Comparison of ENCODE assay signal across 9 cellular contexts in genomic region chr12:49130151-49131050, GRCh38. TPM values are rescaled to one million over a fixed set of nuclear protein-coding genes. Genes with fewer than 3 reads are reported as not detected.
DNase-seq lines count a peak whose midpoint lies in the region; ATAC-seq and TF ChIP-seq lines count a peak whose summit lies in the region.
"Had no signal": no experiment of that assay in that cellular context is flagged by ENCODE, and none has a peak within 500 bp of the region (broad histone marks: within the 10 kb centered on the region; RNA-seq: fewer than 3 reads in every experiment).

No MANE protein-coding gene starts in this region.

- TF ChIP-seq CTCF in kidney epithelial cell (IDR thresholded peaks at IDR 0.05; ENCODE audit: insufficient read depth, low read length, poor library complexity, severe bottlenecking) = peak; percentile 95

- no peaks in the 10 kb centered on the region for H3K27me3 ChIP-seq in kidney epithelial cell (ENCODE audit: control insufficient read depth, insufficient read depth, low read length)

- H3K4me3 ChIP-seq in kidney epithelial cell (ENCODE audit: low read depth, low read length) = peak overlapping the region; percentile 88

- peaks cover 3% of the 10 kb centered on the region for H3K36me3 ChIP-seq in kidney epithelial cell (ENCODE audit: control insufficient read depth, insufficient read depth, low read length)

- ATAC-seq in GM19043 (IDR thresholded peaks at IDR 0.05; ENCODE audit: low read depth, unreplicated experiment) = peak; percentile 42
- peak; percentile 56 for ATAC-seq in HG03354 (IDR thresholded peaks at IDR 0.05; ENCODE audit: poor library complexity, severe bottlenecking, unreplicated experiment)

- DNase-seq in Ammon's horn (ENCODE audit: low spot score) (peak; percentile 95), NCI-H446 treated with DMSO at 0.1 percent for 48 hours (lab: John Stamatoyannopoulos, UW) (peak; percentile 77), cerebellar cortex (ENCODE audit: low spot score) (peak; percentile 90), kidney epithelial cell (ENCODE audit: low read depth) (peak; percentile 72)
- DNase-seq in activated CD4-positive, CD25-positive, alpha-beta regulatory T cell treated with anti-CD3 and anti-CD28 coated beads, Interleukin-2, amount 50 U/mL, for 72 hours = peak; percentile 94
- DNase-seq in stimulated activated CD4-positive, alpha-beta T cell treated with anti-CD3 and anti-CD28 coated beads, Interleukin-15, amount 100 ng/mL, for 1 hour (ENCODE audit: low read depth in 1 of 2, low spot score in 1 of 2) = peak; percentile 85 to 90

RNA-seq across cellular contexts. Expression of gene TUBA1B, which starts 0.8 kb away (rescaled TPM):
- 739 and 794 TPM in 2 replicates for total RNA-seq in kidney epithelial cell

RNA-seq across cellular contexts. Expression of gene LMBR1L, which starts 19.8 kb away (rescaled TPM):
- total RNA-seq in kidney epithelial cell = 67.9 and 74.3 TPM in 2 replicates

RNA-seq across cellular contexts. Expression of gene DHH, which starts 35.8 kb away (rescaled TPM):
- total RNA-seq in kidney epithelial cell = 0.04 TPM in 1 of 2 replicates, not detected in the other
- total RNA-seq: activated CD8-positive, alpha-beta memory T cell treated with anti-CD3 and anti-CD28 coated beads for 36 hours had no signal

RNA-seq across cellular contexts. Expression of gene TUBA1A, which starts 58.5 kb away (rescaled TPM):
- total RNA-seq in kidney epithelial cell = 883 and 997 TPM in 2 replicates

Comparison
In these comparisons a context has a peak if more than half of its experiments do, and no peak if none do; other contexts are left out.
1. Peak in every context shown above with its lines: DNase-seq, ATAC-seq and H3K4me3 ChIP-seq.